Comparison of ENCODE assay signal across 33 cellular contexts in the genomic region with DNA sequence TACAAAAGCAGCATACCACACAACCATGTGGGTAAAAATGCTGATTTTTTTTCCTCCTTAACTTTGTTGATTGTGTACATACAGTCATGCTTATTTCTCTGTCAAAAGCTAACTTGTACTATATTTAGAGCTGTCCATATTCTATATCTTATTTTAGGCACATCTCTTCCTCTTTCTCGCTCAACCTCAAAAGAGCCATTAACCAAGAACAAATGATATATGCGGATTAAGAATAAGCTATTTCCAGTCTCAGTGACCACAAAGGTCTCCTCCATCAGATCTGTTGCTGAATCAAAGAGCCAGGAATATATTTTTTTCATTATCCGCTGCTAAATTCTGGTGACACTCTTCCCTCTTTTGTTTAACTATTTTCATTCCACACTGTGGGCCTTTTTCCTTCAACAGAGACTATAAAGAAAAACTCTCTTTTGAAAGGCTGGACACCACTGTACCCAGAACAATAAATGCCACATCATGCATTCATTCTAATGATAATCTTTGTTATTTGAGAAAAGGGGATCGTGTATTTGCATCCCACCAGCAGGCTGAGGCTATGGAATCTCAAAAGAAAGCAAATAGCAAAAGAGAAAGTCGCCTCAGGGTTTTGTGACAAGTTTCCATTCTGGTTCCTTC. TPM values are rescaled to one million over a fixed set of nuclear protein-coding genes. Genes with fewer than 3 reads are reported as not detected.
A peak's percentile ranks its signal among the peaks of the same experiment; 100 is the strongest.
DNase-seq lines count a peak whose midpoint lies in the region; ATAC-seq and TF ChIP-seq lines count a peak whose summit lies in the region.
"Had no signal": no experiment of that assay in that cellular context is flagged by ENCODE, and none has a peak within 500 bp of the region (broad histone marks: within the 10 kb centered on the region; RNA-seq: fewer than 3 reads in every experiment).

No MANE protein-coding gene starts in this region.

- H3K36me3 ChIP-seq in neural progenitor cell = peaks cover 10% of the 10 kb centered on the region
- H3K36me3 ChIP-seq: esophagus muscularis mucosa, thyroid gland, WERI-Rb-1 had no signal

- H3K9me3 Mint-ChIP-seq in activated naive CD8-positive, alpha-beta T cell treated with anti-CD3 and anti-CD28 coated beads, Interleukin-2, amount 50 U/mL, for 24 hours = peaks cover 20% of the 10 kb centered on the region
- H3K9me3 Mint-ChIP-seq in activated naive CD8-positive, alpha-beta T cell treated with anti-CD3 and anti-CD28 coated beads for 36 hours = peaks cover 18% of the 10 kb centered on the region
- H3K9me3 Mint-ChIP-seq in chondrocyte (ENCODE audit: low read depth) (peaks cover 15% of the 10 kb centered on the region), neural progenitor cell (peaks cover 28% of the 10 kb centered on the region)

- peaks cover 13% of the 10 kb centered on the region for H3K27me3 Mint-ChIP-seq in activated naive CD8-positive, alpha-beta T cell treated with anti-CD3 and anti-CD28 coated beads, Interleukin-2, amount 50 U/mL, for 24 hours
- H3K27me3 Mint-ChIP-seq in activated naive CD8-positive, alpha-beta T cell treated with anti-CD3 and anti-CD28 coated beads for 36 hours = peaks cover 30% of the 10 kb centered on the region
- H3K27me3 Mint-ChIP-seq in chondrocyte (ENCODE audit: low read depth) (no peaks in the 10 kb centered on the region), neural progenitor cell (ENCODE audit: insufficient read depth, low read depth) (no peaks in the 10 kb centered on the region)
- H3K27me3 Mint-ChIP-seq: B cell had no signal

- no peaks in the 10 kb centered on the region for H3K79me2 ChIP-seq in neural progenitor cell (ENCODE audit: low read depth)

- peaks cover 26% of the 10 kb centered on the region for H3K9me3 ChIP-seq in neural progenitor cell (ENCODE audit: low read depth)
- H3K9me3 ChIP-seq: thyroid gland had no signal

- no peak for TF ChIP-seq CTCF in chondrocyte (IDR thresholded peaks at IDR 0.05)
- TF ChIP-seq CTCF in neural progenitor cell (IDR thresholded peaks at IDR 0.05) = no peak

- no peaks in the 10 kb centered on the region for H3F3A ChIP-seq in neural progenitor cell (ENCODE audit: low read depth)

- no peak overlapping the region for H3K4me3 Mint-ChIP-seq in activated naive CD8-positive, alpha-beta T cell treated with anti-CD3 and anti-CD28 coated beads, Interleukin-2, amount 50 U/mL, for 24 hours
- H3K4me3 Mint-ChIP-seq in activated naive CD8-positive, alpha-beta T cell treated with anti-CD3 and anti-CD28 coated beads for 36 hours = no peak overlapping the region
- H3K4me3 Mint-ChIP-seq in chondrocyte (ENCODE audit: unreplicated experiment) (no peak overlapping the region), neural progenitor cell (no peak overlapping the region)
- H3K4me3 Mint-ChIP-seq: activated T-helper 1 cell treated with anti-CD3 and anti-CD28 coated beads, Interleukin-12 subunit alpha, Interleukin-12 subunit beta, Interleukin-2, Interleukin-4 antibody, amounts not matched to agents 30 ng/mL and 10 ng/mL and 1 ng/mL, durations not matched to agents 14 hours and 24 hours and 36 hours; B cell; nephron progenitor cell had no signal

- H3K4me1 Mint-ChIP-seq in activated naive CD8-positive, alpha-beta T cell treated with anti-CD3 and anti-CD28 coated beads, Interleukin-2, amount 50 U/mL, for 24 hours = peaks cover 40% of the 10 kb centered on the region
- H3K4me1 Mint-ChIP-seq in activated naive CD8-positive, alpha-beta T cell treated with anti-CD3 and anti-CD28 coated beads for 36 hours = peaks cover 27% of the 10 kb centered on the region
- peaks cover 43% of the 10 kb centered on the region for H3K4me1 Mint-ChIP-seq in chondrocyte (ENCODE audit: low read depth)
- H3K4me1 Mint-ChIP-seq in neural progenitor cell = peaks cover 6% of the 10 kb centered on the region
- H3K4me1 Mint-ChIP-seq: B cell had no signal

- H2AFZ ChIP-seq in neural progenitor cell (replicated peaks) = no peak overlapping the region
- H2AFZ ChIP-seq: GM23248, PC-9 had no signal

- peak overlapping the region; percentile 16 for H3K27ac Mint-ChIP-seq in activated naive CD8-positive, alpha-beta T cell treated with anti-CD3 and anti-CD28 coated beads, Interleukin-2, amount 50 U/mL, for 24 hours
- H3K27ac Mint-ChIP-seq in activated naive CD8-positive, alpha-beta T cell treated with anti-CD3 and anti-CD28 coated beads for 36 hours = no peak overlapping the region
- peak overlapping the region; percentile 75 for H3K27ac Mint-ChIP-seq in chondrocyte (ENCODE audit: unreplicated experiment)
- no peak overlapping the region for H3K27ac Mint-ChIP-seq in neural progenitor cell
- H3K27ac Mint-ChIP-seq: activated naive CD4-positive, alpha-beta T cell treated with anti-CD3 and anti-CD28 coated beads, Interleukin-2, amount 50 U/mL, for 72 hours; activated T-helper 1 cell treated with anti-CD3 and anti-CD28 coated beads, Interleukin-12 subunit alpha, Interleukin-12 subunit beta, Interleukin-2, Interleukin-4 antibody, amounts not matched to agents 30 ng/mL and 10 ng/mL and 1 ng/mL, durations not matched to agents 14 hours and 24 hours and 36 hours; B cell; nephron progenitor cell had no signal

- no peak overlapping the region for H3K27ac ChIP-seq in neural progenitor cell
- H3K27ac ChIP-seq: esophagus muscularis mucosa, GM23248, HL-60, PC-9, thyroid gland, WERI-Rb-1 had no signal

- no peak for DNase-seq in activated naive CD8-positive, alpha-beta T cell treated with anti-CD3 and anti-CD28 coated beads, Interleukin-2, amount 50 U/mL, for 24 hours
- no peak for DNase-seq in activated naive CD8-positive, alpha-beta T cell treated with anti-CD3 and anti-CD28 coated beads for 36 hours
- peak; percentile 55 for DNase-seq in OCI-M1 (lab: John Stamatoyannopoulos, UW)
- DNase-seq in chondrocyte (ENCODE audit: low spot score) = no peak
- no peak for DNase-seq in T-helper 9 cell
- no peak for DNase-seq in neural progenitor cell (ENCODE audit: low spot score)
- no peak for DNase-seq in occipital lobe (lab: John Stamatoyannopoulos, UW)
- DNase-seq in NK-92 treated with Interleukin-12 subunit alpha and Interleukin-12 subunit beta, amount 100 ng/mL, for 24 hours (lab: John Stamatoyannopoulos, UW) = no peak
- DNase-seq: activated CD4-positive, alpha-beta T cell treated with anti-CD3 and anti-CD28 coated beads, Interleukin-2, amount 50 U/mL, for 1 hour; effector CD8-positive, alpha-beta T cell; GM23248; hypothalamus; left ventricle myocardium superior; NCI-H187; NCI-H526 treated with DMSO at 0.1 percent for 48 hours; nephron progenitor cell; SHP77; stimulated activated CD4-positive, alpha-beta T cell treated with anti-CD3 and anti-CD28 coated beads, Interleukin-4, amount 100 ng/mL, for 1 hour; stimulated activated naive CD4-positive, alpha-beta T cell; T-helper 1 cell; thyroid gland; WERI-Rb-1 had no signal

- ATAC-seq in activated naive CD8-positive, alpha-beta T cell treated with anti-CD3 and anti-CD28 coated beads, Interleukin-2, amount 50 U/mL, for 24 hours = no peak
- ATAC-seq: activated naive CD4-positive, alpha-beta T cell treated with anti-CD3 and anti-CD28 coated beads, Interleukin-2, amount 50 U/mL, for 72 hours; left ventricle myocardium superior had no signal

- no peak overlapping the region for H3K4me2 ChIP-seq in neural progenitor cell
- H3K4me2 ChIP-seq: PC-9 had no signal

- H3K27me3 ChIP-seq in neural progenitor cell = no peaks in the 10 kb centered on the region
- H3K27me3 ChIP-seq: esophagus muscularis mucosa, thyroid gland had no signal

- no peak overlapping the region for H3K4me3 ChIP-seq in neural progenitor cell
- H3K4me3 ChIP-seq: esophagus muscularis mucosa, GM23248, PC-9, thyroid gland had no signal

- no peaks in the 10 kb centered on the region for H4K20me1 ChIP-seq in neural progenitor cell (ENCODE audit: low read depth)

- H3K4me1 ChIP-seq in neural progenitor cell = no peaks in the 10 kb centered on the region
- H3K4me1 ChIP-seq: thyroid gland had no signal

- peaks cover 11% of the 10 kb centered on the region for H3K36me3 Mint-ChIP-seq in activated naive CD8-positive, alpha-beta T cell treated with anti-CD3 and anti-CD28 coated beads, Interleukin-2, amount 50 U/mL, for 24 hours (ENCODE audit: low read depth)
- H3K36me3 Mint-ChIP-seq in activated naive CD8-positive, alpha-beta T cell treated with anti-CD3 and anti-CD28 coated beads for 36 hours = peaks cover 1% of the 10 kb centered on the region
- H3K36me3 Mint-ChIP-seq in chondrocyte (ENCODE audit: low read depth) (peaks cover 4% of the 10 kb centered on the region), neural progenitor cell (peaks cover 3% of the 10 kb centered on the region)

- no peak overlapping the region for H3K9ac ChIP-seq in neural progenitor cell
- H3K9ac ChIP-seq: GM23248 had no signal

RNA-seq across cellular contexts. Expression of a gene that starts 7.9 kb away (rescaled TPM):
- not detected for total RNA-seq in activated naive CD8-positive, alpha-beta T cell treated with anti-CD3 and anti-CD28 coated beads for 36 hours
- total RNA-seq in chondrocyte (not detected in 3 replicates), neural progenitor cell (ENCODE audit: low replicate concordance) (not detected in 2 replicates), occipital lobe (not detected)
- total RNA-seq: A172; activated naive CD4-positive, alpha-beta T cell treated with anti-CD3 and anti-CD28 coated beads, Interleukin-2, amount 50 U/mL, for 72 hours; activated T-helper 1 cell treated with anti-CD3 and anti-CD28 coated beads, Interleukin-12 subunit alpha, Interleukin-12 subunit beta, Interleukin-2, Interleukin-4 antibody, amounts not matched to agents 30 ng/mL and 10 ng/mL and 1 ng/mL, durations not matched to agents 14 hours and 24 hours and 36 hours; B cell; Daoy; esophagus muscularis mucosa; frontal cortex; GM23248; left ventricle myocardium superior; M059J; mononuclear cell; PC-9; thyroid gland had no signal

RNA-seq across cellular contexts. Expression of a gene that starts 40.8 kb away (rescaled TPM):
- total RNA-seq in activated naive CD8-positive, alpha-beta T cell treated with anti-CD3 and anti-CD28 coated beads for 36 hours = under 1 TPM; 0.18 to 0.52 TPM
- 14.7 to 17.0 TPM (median 16.4 TPM) in 3 replicates for total RNA-seq in chondrocyte
- 0.19 and 0.21 TPM in 2 replicates for total RNA-seq in neural progenitor cell (ENCODE audit: low replicate concordance)
- total RNA-seq in occipital lobe = 6.6 TPM

Comparison
In these comparisons a context has a peak if more than half of its experiments do, and no peak if none do; other contexts are left out.
1. H3K27ac Mint-ChIP-seq: peak in activated naive CD8-positive, alpha-beta T cell treated with anti-CD3 and anti-CD28 coated beads, Interleukin-2, amount 50 U/mL, for 24 hours (single experiment) and chondrocyte (single experiment); none in activated naive CD8-positive, alpha-beta T cell treated with anti-CD3 and anti-CD28 coated beads for 36 hours (single experiment) and neural progenitor cell (single experiment).